19 cellular contexts compared by ENCODE assay signal in genomic region chr2:175903384-175903936, GRCh38.
"Had no signal": no experiment of that assay in that cellular context is flagged by ENCODE, and none has a peak within 500 bp of the region (broad histone marks: within the 10 kb centered on the region; RNA-seq: fewer than 3 reads in every experiment).

No MANE protein-coding gene starts in this region.

- DNase-seq: activated CD4-positive, alpha-beta T cell treated with anti-CD3 and anti-CD28 coated beads, Interleukin-2, amount 50 U/mL, for 4 hours; activated CD4-positive, CD25-positive, alpha-beta regulatory T cell treated with anti-CD3 and anti-CD28 coated beads, Interleukin-2, amount 50 U/mL, for 72 hours; activated CD8-positive, alpha-beta memory T cell treated with anti-CD3 and anti-CD28 coated beads, Interleukin-2, amount 10 ng/mL, durations not matched to agents 7 days and 5 days; activated naive CD4-positive, alpha-beta T cell treated with anti-CD3 and anti-CD28 coated beads, Interleukin-2, amount 10 ng/mL, durations not matched to agents 7 days and 5 days; activated T-cell treated with anti-CD3 and anti-CD28 coated beads, Interleukin-2, amount 50 U/mL, for 1 hour; effector memory CD4-positive, alpha-beta T cell; foreskin keratinocyte; immature natural killer cell; mesendoderm; nephron progenitor cell; occipital lobe; right cardiac atrium; stimulated activated CD4-positive, alpha-beta T cell treated with anti-CD3 and anti-CD28 coated beads, Interleukin-15, amount 100 ng/mL, for 24 hours; stimulated activated CD4-positive, alpha-beta T cell treated with anti-CD3 and anti-CD28 coated beads, Interleukin-4, amount 100 ng/mL, for 1 hour; stimulated activated naive B cell treated with anti-CD40 and anti-IgM and Interleukin-4, amounts not matched to agents 10 μg/mL and 1 μg/mL and 100 μg/mL, for 72 hours; transverse colon had no signal

- H3K4me3 ChIP-seq: ascending aorta, breast epithelium, skin epidermis, transverse colon had no signal
